Comparison of ENCODE assay signal across 18 cellular contexts in genomic region chr3:190040145-190040544, GRCh38.
DNase-seq lines count a peak whose midpoint lies in the region; ATAC-seq and TF ChIP-seq lines count a peak whose summit lies in the region.
"Had no signal": no experiment of that assay in that cellular context is flagged by ENCODE, and none has a peak within 500 bp of the region (broad histone marks: within the 10 kb centered on the region; RNA-seq: fewer than 3 reads in every experiment).

No MANE protein-coding gene starts in this region.

- H2AK5ac ChIP-seq in H9 (ENCODE audit: insufficient read length, low read length) (no peak overlapping the region), trophoblast cell (ENCODE audit: low read length) (no peak overlapping the region)

- no peak for TF ChIP-seq EP300 in sigmoid colon (IDR thresholded peaks at IDR 0.05)

- WGBS in H9 (ENCODE audit: extremely low coverage, insufficient read length, low lambda C conversion rate), result no CpG with 5 or more reads among the region's 5 CpGs
- 13 to 58% methylated on average over 5 of the region's 5 CpGs for WGBS in sigmoid colon, 2 donors
- WGBS in trophoblast cell (ENCODE audit: extremely low coverage, insufficient coverage, insufficient read length), result no CpG with 5 or more reads among the region's 5 CpGs

- no peaks in the 10 kb centered on the region for H3K36me3 Mint-ChIP-seq in H9 (ENCODE audit: insufficient read depth in 1 of 3, low read depth in 3 of 3)

- no peaks in the 10 kb centered on the region for H3K79me1 ChIP-seq in H9 (ENCODE audit: insufficient read depth, low read depth, low read length, poor library complexity, severe bottlenecking)
- peaks cover 2% of the 10 kb centered on the region for H3K79me1 ChIP-seq in trophoblast cell (ENCODE audit: low read length)

- intact Hi-C loops in left colon (cut with DNase I, micrococcal nuclease) (no loop called here), sigmoid colon (cut with DNase I) (no loop called here)

- no peak overlapping the region for H3K4ac ChIP-seq in H9 (ENCODE audit: low read depth, low read length)
- no peak overlapping the region for H3K4ac ChIP-seq in trophoblast cell (ENCODE audit: low read depth, low read length)

- H4K8ac ChIP-seq in H9 (replicated peaks; ENCODE audit: insufficient read length, low read depth, low read length) (no peak overlapping the region), trophoblast cell (ENCODE audit: low read depth, low read length) (no peak overlapping the region)

- peaks cover 82 to 84% of the 10 kb centered on the region in 2 experiments for H3K4me1 Mint-ChIP-seq in H9

- H3K36me3 ChIP-seq in sigmoid colon (no peaks in the 10 kb centered on the region), trophoblast cell (ENCODE audit: control insufficient read depth in 1 of 2, insufficient read depth in 2 of 2, low read length in 2 of 2) (no peaks in the 10 kb centered on the region)
- H3K36me3 ChIP-seq: BLaER1 had no signal

- H3K4me3 Mint-ChIP-seq in H9, result no peak overlapping the region
- H3K4me3 Mint-ChIP-seq: CD4-positive, alpha-beta T cell had no signal

- TF ChIP-seq POLR2A in sigmoid colon (IDR thresholded peaks at IDR 0.05), result no peak

- no peak overlapping the region for H2AFZ ChIP-seq in H9 (ENCODE audit: low read length)
- no peak overlapping the region for H2AFZ ChIP-seq in trophoblast cell (ENCODE audit: insufficient read depth, low read length, poor library complexity)

- no peak overlapping the region for H3K4me2 ChIP-seq in H9 (ENCODE audit: insufficient read depth, insufficient read length, low read length)
- no peak overlapping the region for H3K4me2 ChIP-seq in trophoblast cell (ENCODE audit: low read length)
- H3K4me2 ChIP-seq: BLaER1 had no signal

- H3K27me3 ChIP-seq in H9 (ENCODE audit: insufficient read depth, low read length) (no peaks in the 10 kb centered on the region), sigmoid colon (no peaks in the 10 kb centered on the region), trophoblast cell (ENCODE audit: insufficient read depth, low read length) (no peaks in the 10 kb centered on the region)
- H3K27me3 ChIP-seq: BLaER1, MG63 had no signal

- no peaks in the 10 kb centered on the region for H3K27me3 Mint-ChIP-seq in H9 (ENCODE audit: low read depth)

- no peak overlapping the region for H4K12ac ChIP-seq in trophoblast cell (ENCODE audit: low read depth, low read length)

- POLR2A ChIA-PET in HEK293T (lab: Yijun Ruan, JAX), result no interaction called here

- H4K5ac ChIP-seq in H9 (ENCODE audit: insufficient read length, low read depth, low read length), result no peak overlapping the region

- no peaks in the 10 kb centered on the region for H3K9me3 Mint-ChIP-seq in H9
- H3K9me3 Mint-ChIP-seq: CD4-positive, alpha-beta T cell had no signal

- no peaks in the 10 kb centered on the region for H3K79me2 ChIP-seq in H9 (ENCODE audit: insufficient read depth, low read length)
- no peaks in the 10 kb centered on the region for H3K79me2 ChIP-seq in trophoblast cell (ENCODE audit: control insufficient read depth, insufficient read depth, low read length, poor library complexity)

- peak overlapping the region; percentile 17 to 91 (median 78); a peak in 6 of 7 replicates for H3K27ac Mint-ChIP-seq in H9
- H3K27ac Mint-ChIP-seq: CD4-positive, alpha-beta T cell had no signal

- H3T11ph ChIP-seq in H9 (ENCODE audit: low read length), result no peak overlapping the region

- H2BK5ac ChIP-seq in H9 (ENCODE audit: insufficient read length, low read length) (no peak overlapping the region), trophoblast cell (ENCODE audit: low read depth, low read length, poor library complexity) (no peak overlapping the region)

- H3K9me3 ChIP-seq in H9 (ENCODE audit: control insufficient read depth, low read depth, low read length) (no peaks in the 10 kb centered on the region), sigmoid colon (no peaks in the 10 kb centered on the region), trophoblast cell (ENCODE audit: insufficient read depth, low read depth, low read length) (no peaks in the 10 kb centered on the region)
- H3K9me3 ChIP-seq: BLaER1 had no signal

- H3K4me1 ChIP-seq in H9 (ENCODE audit: insufficient read depth, low read length) (peaks cover 14% of the 10 kb centered on the region), sigmoid colon (peaks cover 0 to 73% (median 56%) of the 10 kb centered on the region in 4 donors), trophoblast cell (ENCODE audit: control insufficient read depth in 1 of 2, insufficient read depth in 2 of 2, low read length in 2 of 2) (peaks cover 0 to 4% of the 10 kb centered on the region in 2 experiments)
- H3K4me1 ChIP-seq: BLaER1 had no signal

- H3K27ac ChIP-seq in H9 (ENCODE audit: insufficient read length, low read depth, low read length) (peak overlapping the region; percentile 69), VCaP (peak overlapping the region; percentile 70), sigmoid colon (peak overlapping the region in 3 of 4 donors; percentile 29 to 71 (median 70)), trophoblast cell (ENCODE audit: low read depth, low read length) (no peak overlapping the region)
- H3K27ac ChIP-seq: BLaER1 had no signal

- H2BK120ac ChIP-seq in H9 (ENCODE audit: low read depth, low read length, poor library complexity, severe bottlenecking) (no peak overlapping the region), trophoblast cell (ENCODE audit: insufficient read depth, low read length, poor library complexity) (no peak overlapping the region)

- no peak overlapping the region for H2BK20ac ChIP-seq in H9 (ENCODE audit: low read depth, low read length, poor library complexity, severe bottlenecking)

- H3K23ac ChIP-seq in H9 (ENCODE audit: insufficient read length, low read depth, low read length) (no peak overlapping the region), trophoblast cell (ENCODE audit: low read length) (no peak overlapping the region)

- TF ChIP-seq CTCF in H9 (conservative IDR thresholded peaks at IDR 0.05), result no peak
- TF ChIP-seq CTCF in VCaP (conservative IDR thresholded peaks at IDR 0.05), result no peak
- no peak for TF ChIP-seq CTCF in sigmoid colon (IDR thresholded peaks at IDR 0.05)

- H3K14ac ChIP-seq in H9 (ENCODE audit: insufficient read depth, low read length), result no peak overlapping the region
- H3K14ac ChIP-seq in trophoblast cell (ENCODE audit: low read length), result no peak overlapping the region

- no peaks in the 10 kb centered on the region for H4K20me1 ChIP-seq in H9 (ENCODE audit: control insufficient read depth, insufficient read depth, insufficient read length)
- H4K20me1 ChIP-seq: BLaER1 had no signal

- peak; percentile 64 for ATAC-seq in left colon
- ATAC-seq in GM21423 (IDR thresholded peaks at IDR 0.05; ENCODE audit: unreplicated experiment), result no peak

- DNase-seq in H9, result no peak
- no peak for DNase-seq in left colon
- DNase-seq in sigmoid colon, result no peak
- no peak for DNase-seq in trophoblast cell
- no peak for DNase-seq in HEK293T (ENCODE audit: extremely low spot score)
- DNase-seq: CD4-positive, alpha-beta T cell; DMS53; GOT3; KBM-7; MG63; NCI-H1105 treated with DMSO at 0.1 percent for 48 hours; NCI-H2029 treated with DMSO at 0.1 percent for 48 hours; NCI-H526 treated with DMSO at 0.1 percent for 48 hours; Right ventricle myocardium superior; RPMI8226 had no signal

- no peak overlapping the region for H3K9ac ChIP-seq in H9 (ENCODE audit: extremely low read depth, insufficient read length, low read length)
- no peak overlapping the region for H3K9ac ChIP-seq in trophoblast cell (ENCODE audit: low read length)
- H3K9ac ChIP-seq: BLaER1 had no signal

- no peaks in the 10 kb centered on the region for H3K23me2 ChIP-seq in H9 (ENCODE audit: insufficient read length, low read depth, low read length, poor library complexity, severe bottlenecking)

- no peak overlapping the region for H2BK15ac ChIP-seq in H9 (ENCODE audit: low read depth, low read length)

- H3K56ac ChIP-seq in H9 (ENCODE audit: insufficient read length, low read depth, low read length), result no peak overlapping the region

- H4K91ac ChIP-seq in H9 (ENCODE audit: insufficient read length, low read depth, low read length) (no peak overlapping the region), trophoblast cell (ENCODE audit: low read depth, low read length) (no peak overlapping the region)

- H3K4me3 ChIP-seq in sigmoid colon (no peak overlapping the region), trophoblast cell (ENCODE audit: low read depth, low read length) (no peak overlapping the region)
- H3K4me3 ChIP-seq: BLaER1, MG63 had no signal

- no peak overlapping the region for H2BK12ac ChIP-seq in H9 (ENCODE audit: insufficient read length, low read depth, low read length)
- no peak overlapping the region for H2BK12ac ChIP-seq in trophoblast cell (ENCODE audit: low read length)

- CTCF ChIA-PET in HEK293T (lab: Yijun Ruan, JAX), result no interaction called here

- H3K18ac ChIP-seq in H9 (ENCODE audit: insufficient read length, low read depth, low read length), result no peak overlapping the region
- H3K18ac ChIP-seq in trophoblast cell (ENCODE audit: low read length), result no peak overlapping the region

TF ChIP-seq in HEK293T, 16 proteins besides CTCF, POLR2A, EP300 and RAD21:
- TF ChIP-seq CTBP1 (IDR thresholded peaks at IDR 0.05; ENCODE audit: borderline replicate concordance), result no peak
- TF ChIP-seq HDGF (IDR thresholded peaks at IDR 0.05; ENCODE audit: borderline replicate concordance), result no peak
- TF ChIP-seq BHLHE40 (IDR thresholded peaks at IDR 0.05; ENCODE audit: borderline replicate concordance), result no peak
- no peak for TF ChIP-seq ARNT (IDR thresholded peaks at IDR 0.05)
- TF ChIP-seq L3MBTL2 (conservative IDR thresholded peaks at IDR 0.05), result no peak
